ENCODE assay signal across 8 cellular contexts in genomic region chr17:42679001-42679491, GRCh38. TPM values are rescaled to one million over a fixed set of nuclear protein-coding genes. Genes with fewer than 3 reads are reported as not detected.
DNase-seq lines count a peak whose midpoint lies in the region; ATAC-seq, FAIRE-seq and TF ChIP-seq lines count a peak whose summit lies in the region.

No MANE protein-coding gene starts in this region.

- peak overlapping the region; percentile 74 for H3K4me3 Mint-ChIP-seq in activated naive CD8-positive, alpha-beta T cell treated with anti-CD3 and anti-CD28 coated beads, Interleukin-2, amount 50 U/mL, for 24 hours

- H3K27me3 ChIP-seq in BE2C (no peaks in the 10 kb centered on the region), HAP-1 (ENCODE audit: low read depth) (no peaks in the 10 kb centered on the region), small intestine (ENCODE audit: control insufficient read depth in 2 of 2, insufficient read depth in 2 of 2, low read length in 2 of 2) (peaks cover 0 to 2% of the 10 kb centered on the region in 2 donors)

- WGBS in small intestine, 3 donors, result 2 to 4% (median 3%) methylated on average over 16 of the region's 16 CpGs

- no peak for TF ChIP-seq CTCF in BE2C (IDR thresholded peaks at IDR 0.05; ENCODE audit: low read depth, low read length)

- H3K4me1 ChIP-seq in BE2C (peaks cover 9% of the 10 kb centered on the region), HAP-1 (peaks cover 52% of the 10 kb centered on the region), small intestine (ENCODE audit: control insufficient read depth in 2 of 2, insufficient read depth in 1 of 2, low read depth in 1 of 2, low read length in 1 of 2) (peaks cover 2 to 25% of the 10 kb centered on the region in 2 donors)

- no peaks in the 10 kb centered on the region for H3K9me3 ChIP-seq in BE2C
- no peaks in the 10 kb centered on the region for H3K9me3 ChIP-seq in HAP-1
- no peaks in the 10 kb centered on the region for H3K9me3 ChIP-seq in iPS-18c (ENCODE audit: control insufficient read depth, insufficient read depth, low read length)
- H3K9me3 ChIP-seq in small intestine (ENCODE audit: control insufficient read depth, low read depth), result no peaks in the 10 kb centered on the region

- FAIRE-seq in small intestine (lab: Jason Lieb, UNC), result no peak

- H3K27me3 Mint-ChIP-seq in activated naive CD8-positive, alpha-beta T cell treated with anti-CD3 and anti-CD28 coated beads, Interleukin-2, amount 50 U/mL, for 24 hours, result peaks cover 54% of the 10 kb centered on the region

- H3K27ac Mint-ChIP-seq in activated naive CD8-positive, alpha-beta T cell treated with anti-CD3 and anti-CD28 coated beads, Interleukin-2, amount 50 U/mL, for 24 hours, result peak overlapping the region; percentile 46

- peak; percentile 53 for DNase-seq in BE2C
- peak; percentile 52 to 76 for DNase-seq in HAP-1 (ENCODE audit: low spot score in 2 of 2)
- peak; percentile 73 for DNase-seq in NCI-H82 (lab: John Stamatoyannopoulos, UW)
- DNase-seq in activated naive CD8-positive, alpha-beta T cell treated with anti-CD3 and anti-CD28 coated beads, Interleukin-2, amount 50 U/mL, for 24 hours, result peak; percentile 52
- DNase-seq in small intestine, result no peak

- H3K9me3 Mint-ChIP-seq in activated naive CD8-positive, alpha-beta T cell treated with anti-CD3 and anti-CD28 coated beads, Interleukin-2, amount 50 U/mL, for 24 hours, result no peaks in the 10 kb centered on the region

- H3K4me3 ChIP-seq in BE2C (ENCODE audit: low read depth, low read length), result peak overlapping the region; percentile 76
- peak overlapping the region; percentile 49 for H3K4me3 ChIP-seq in HAP-1
- peak overlapping the region; percentile 86; the same call in 1 of the 2 replicates for H3K4me3 ChIP-seq in iPS-18c (ENCODE audit: insufficient read depth, low read depth, low read length)
- H3K4me3 ChIP-seq in small intestine (ENCODE audit: low read depth in 1 of 2, low read length in 2 of 2), result peak overlapping the region in 1 of 2 donors; percentile 41

- H3K27ac ChIP-seq in small intestine (ENCODE audit: low read depth in 1 of 2, low read length in 1 of 2), result peak overlapping the region; percentile 70 to 89

- peaks cover 6% of the 10 kb centered on the region; the same call in 1 of the 2 replicates for H3K36me3 ChIP-seq in BE2C
- no peaks in the 10 kb centered on the region; the same call in none of the 2 replicates for H3K36me3 ChIP-seq in HAP-1 (replicated peaks)
- H3K36me3 ChIP-seq in small intestine (ENCODE audit: control insufficient read depth in 2 of 2, insufficient read depth in 2 of 2, low read length in 2 of 2), result no peaks in the 10 kb centered on the region

- H3K4me1 Mint-ChIP-seq in activated naive CD8-positive, alpha-beta T cell treated with anti-CD3 and anti-CD28 coated beads, Interleukin-2, amount 50 U/mL, for 24 hours, result peaks cover 66% of the 10 kb centered on the region

- peak; percentile 17 for ATAC-seq in activated naive CD8-positive, alpha-beta T cell treated with anti-CD3 and anti-CD28 coated beads, Interleukin-2, amount 50 U/mL, for 24 hours
- no peak for ATAC-seq in GM18498 (IDR thresholded peaks at IDR 0.05; ENCODE audit: unreplicated experiment)
- no peak for ATAC-seq in HG03196 (IDR thresholded peaks at IDR 0.05; ENCODE audit: unreplicated experiment)

- in situ Hi-C loops in HAP-1 (cut with MboI; ENCODE audit: low sequenced_read_pairs), result loop anchor here (5.0 kb wide), 1 partner anchor 97 kb away; no protein-coding TSS in a partner anchor

- H3K36me3 Mint-ChIP-seq in activated naive CD8-positive, alpha-beta T cell treated with anti-CD3 and anti-CD28 coated beads, Interleukin-2, amount 50 U/mL, for 24 hours (ENCODE audit: low read depth), result no peaks in the 10 kb centered on the region

RNA-seq across cellular contexts. Expression of gene PLEKHH3, which starts 2.3 kb away (rescaled TPM):
- 150 TPM for polyA plus RNA-seq in BE2C (2012; ENCODE audit: insufficient read depth, insufficient read length, low read depth)
- 10 to 100 TPM in 2 of 3 donors, 1 to 10 TPM in 1; 2.2 to 13.4 (median 10.3) TPM for polyA plus RNA-seq in small intestine

RNA-seq across cellular contexts. Expression of gene CCR10, which starts 2.6 kb away (rescaled TPM):
- polyA plus RNA-seq in BE2C (2012; ENCODE audit: insufficient read depth, insufficient read length, low read depth), result 89.7 TPM
- 1 to 10 TPM in 2 of 3 donors, not detected in 1; 1.1 to 4.6 TPM for polyA plus RNA-seq in small intestine

RNA-seq across cellular contexts. Expression of gene CNTNAP1, which starts 3.3 kb away (rescaled TPM):
- polyA plus RNA-seq in BE2C (2012; ENCODE audit: insufficient read depth, insufficient read length, low read depth), result 73.9 TPM
- polyA plus RNA-seq in small intestine, result 1 to 10 TPM in 1 of 3 donors, under 1 TPM in 1, not detected in 1; 0.54 to 2.7 TPM

RNA-seq across cellular contexts. Expression of gene TUBG2, which starts 20.0 kb away (rescaled TPM):
- 74.4 TPM for polyA plus RNA-seq in BE2C (2012; ENCODE audit: insufficient read depth, insufficient read length, low read depth)
- 1 to 10 TPM; 1.3 to 6.6 (median 3.2) TPM for polyA plus RNA-seq in small intestine
